9 cellular contexts compared by ENCODE assay signal in genomic region chr19:19192910-19193423, GRCh38. TPM values are rescaled to one million over a fixed set of nuclear protein-coding genes. Genes with fewer than 3 reads are reported as not detected.
DNase-seq lines count a peak whose midpoint lies in the region; ATAC-seq and TF ChIP-seq lines count a peak whose summit lies in the region.
"Had no signal": no experiment of that assay in that cellular context is flagged by ENCODE, and none has a peak within 500 bp of the region (broad histone marks: within the 10 kb centered on the region; RNA-seq: fewer than 3 reads in every experiment).

No MANE protein-coding gene starts in this region.

- H3K27ac Mint-ChIP-seq in CD4-positive, alpha-beta T cell, result peak overlapping the region; percentile 97

- peaks cover 41% of the 10 kb centered on the region for H3K36me3 Mint-ChIP-seq in CD4-positive, alpha-beta T cell (ENCODE audit: low read depth)

- intact Hi-C loops in CD4-positive, alpha-beta T cell (cut with DNase I, micrococcal nuclease), result loop anchor here (1.0 to 5.0 kb wide), 6 partner anchors 10 to 636 kb away; partner anchors contain the start of genes MAU2 (in 2 of the 2), NR2C2AP (in 2 of the 2), SUGP1 (in 2 of the 2) and KXD1 (in 1 of the 2)

- no peaks in the 10 kb centered on the region for H3K27me3 ChIP-seq in CD4-positive, alpha-beta T cell (ENCODE audit: control insufficient read depth, insufficient read depth, low read length)
- H3K27me3 ChIP-seq in HL-60 (ENCODE audit: insufficient read depth, poor library complexity, severe bottlenecking), result no peaks in the 10 kb centered on the region
- no peaks in the 10 kb centered on the region for H3K27me3 ChIP-seq in brain microvascular endothelial cell (replicated peaks)

- H3K4me3 Mint-ChIP-seq in CD4-positive, alpha-beta T cell, result peak overlapping the region; percentile 97

- H3K4me3 ChIP-seq in HL-60 (replicated peaks; ENCODE audit: insufficient read depth, low read length), result peak overlapping the region; percentile 67
- H3K4me3 ChIP-seq in brain microvascular endothelial cell (ENCODE audit: low read depth, low read length), result peak overlapping the region; percentile 72
- H3K4me3 ChIP-seq in mesodermal cell (ENCODE audit: extremely low read depth, insufficient read depth, low read length, poor library complexity, severe bottlenecking), result peak overlapping the region; percentile 86

- in situ Hi-C loops in brain microvascular endothelial cell (cut with HindIII; ENCODE audit: low pct_ligation_motif_present, low sequenced_read_pairs), result no loop called here

- H3K9me3 Mint-ChIP-seq in CD4-positive, alpha-beta T cell, result no peaks in the 10 kb centered on the region

- H3K27ac ChIP-seq in CD4-positive, alpha-beta T cell (ENCODE audit: low read depth, low read length), result peak overlapping the region; percentile 100
- H3K27ac ChIP-seq in HL-60 (replicated peaks) (peak overlapping the region; percentile 100), brain microvascular endothelial cell (peak overlapping the region; percentile 82), mesodermal cell (ENCODE audit: low read depth, low read length, severe bottlenecking) (no peak overlapping the region)

- H3K4me1 ChIP-seq in mesodermal cell (ENCODE audit: control insufficient read depth, insufficient read depth, low read length, poor library complexity, severe bottlenecking), result peaks cover 6% of the 10 kb centered on the region

- H3K36me3 ChIP-seq in brain microvascular endothelial cell (replicated peaks), result peaks cover 13% of the 10 kb centered on the region
- peaks cover 40% of the 10 kb centered on the region for H3K36me3 ChIP-seq in mesodermal cell (ENCODE audit: control insufficient read depth, insufficient read depth, low read length)

- POLR2A ChIA-PET in CD4-positive, alpha-beta T cell (lab: Charles Lee), result interaction anchor here (0.6 to 5.2 kb wide), 6 partner anchors 9 to 911 kb away, joined by 3 to 80 read pairs (median 4); partner anchors contain the start of genes GATAD2A, JUND and NR2C2AP

- no peak for DNase-seq in CD4-positive, alpha-beta T cell
- DNase-seq in HL-60 (ENCODE audit: low read depth in 1 of 2, low spot score in 1 of 2), result no peak
- DNase-seq in brain microvascular endothelial cell, result no peak
- no peak for DNase-seq in activated gamma-delta T cell (lab: John Stamatoyannopoulos, UW)
- DNase-seq in cortex of kidney (lab: John Stamatoyannopoulos, UW), result no peak
- DNase-seq in ecto neural progenitor cell (ENCODE audit: low spot score), result no peak

- no peak for TF ChIP-seq CTCF in CD4-positive, alpha-beta T cell (IDR thresholded peaks at IDR 0.05)
- no peak for TF ChIP-seq CTCF in HL-60 (IDR thresholded peaks at IDR 0.05; ENCODE audit: insufficient read depth, low read length)
- no peak for TF ChIP-seq CTCF in brain microvascular endothelial cell (IDR thresholded peaks at IDR 0.05; ENCODE audit: low read depth, low read length, missing control alignments)

- no peaks in the 10 kb centered on the region for H3K27me3 Mint-ChIP-seq in CD4-positive, alpha-beta T cell

- H3K4me1 Mint-ChIP-seq in CD4-positive, alpha-beta T cell (ENCODE audit: low read depth), result peaks cover 56% of the 10 kb centered on the region

- WGBS in mesodermal cell (ENCODE audit: insufficient coverage in 2 of 2), 2 experiments, result 12 to 13% methylated on average over 15 to 22 of the region's 22 CpGs

- CTCF ChIA-PET in CD4-positive, alpha-beta T cell (lab: Charles Lee), result interaction anchor here (0.7 to 1.3 kb wide), 3 partner anchors 10 to 1222 kb away, joined by 3 read pairs; partner anchors contain the start of gene NR2C2AP

- no peaks in the 10 kb centered on the region for H3K9me3 ChIP-seq in CD4-positive, alpha-beta T cell (ENCODE audit: control insufficient read depth, low read length)
- no peaks in the 10 kb centered on the region for H3K9me3 ChIP-seq in mesodermal cell (ENCODE audit: control insufficient read depth, low read length)

- ATAC-seq in CD4-positive, alpha-beta T cell (ENCODE audit: poor library complexity), result no peak
- ATAC-seq in HG02885 (IDR thresholded peaks at IDR 0.05; ENCODE audit: poor library complexity, unreplicated experiment), result no peak

RNA-seq across cellular contexts. Expression of gene RFXANK, which starts 0.9 kb away (rescaled TPM):
- total RNA-seq in CD4-positive, alpha-beta T cell, result 10 to 100 TPM; 36.3 to 37.2 TPM
- 69.3 TPM for polyA plus RNA-seq in mesodermal cell (2013, experiment 1 of 2)
- polyA plus RNA-seq in mesodermal cell (2013, experiment 2 of 2), result 63.1 TPM

RNA-seq across cellular contexts. Expression of gene BORCS8, which starts 1.0 kb away (rescaled TPM):
- total RNA-seq in CD4-positive, alpha-beta T cell, result 10 to 100 TPM; 12.0 to 15.0 TPM
- polyA plus RNA-seq in mesodermal cell (2013, experiment 1 of 2), result 15.7 TPM
- 16.6 TPM for polyA plus RNA-seq in mesodermal cell (2013, experiment 2 of 2)

RNA-seq across cellular contexts. Expression of gene NR2C2AP, which starts 10.2 kb away (rescaled TPM):
- total RNA-seq in CD4-positive, alpha-beta T cell, result 10 to 100 TPM; 10.5 to 11.5 TPM
- polyA plus RNA-seq in mesodermal cell (2013, experiment 1 of 2), result 6.2 TPM
- polyA plus RNA-seq in mesodermal cell (2013, experiment 2 of 2), result 5.0 TPM

RNA-seq across cellular contexts. Expression of gene NCAN, which starts 18.8 kb away (rescaled TPM):
- total RNA-seq in CD4-positive, alpha-beta T cell, result not detected
- polyA plus RNA-seq in mesodermal cell (2013, experiment 1 of 2), result 1.3 TPM
- 0.81 TPM for polyA plus RNA-seq in mesodermal cell (2013, experiment 2 of 2)
- total RNA-seq: LHCN-M2 had no signal

RNA-seq across cellular contexts. Expression of gene MEF2B, which starts 22.9 kb away (rescaled TPM):
- 1 to 10 TPM; 1.9 to 3.0 TPM for total RNA-seq in CD4-positive, alpha-beta T cell
- polyA plus RNA-seq in mesodermal cell (2013, experiment 1 of 2), result 0.85 TPM
- 0.51 TPM for polyA plus RNA-seq in mesodermal cell (2013, experiment 2 of 2)
